Comparison of ENCODE assay signal across 7 cellular contexts in the genomic region with DNA sequence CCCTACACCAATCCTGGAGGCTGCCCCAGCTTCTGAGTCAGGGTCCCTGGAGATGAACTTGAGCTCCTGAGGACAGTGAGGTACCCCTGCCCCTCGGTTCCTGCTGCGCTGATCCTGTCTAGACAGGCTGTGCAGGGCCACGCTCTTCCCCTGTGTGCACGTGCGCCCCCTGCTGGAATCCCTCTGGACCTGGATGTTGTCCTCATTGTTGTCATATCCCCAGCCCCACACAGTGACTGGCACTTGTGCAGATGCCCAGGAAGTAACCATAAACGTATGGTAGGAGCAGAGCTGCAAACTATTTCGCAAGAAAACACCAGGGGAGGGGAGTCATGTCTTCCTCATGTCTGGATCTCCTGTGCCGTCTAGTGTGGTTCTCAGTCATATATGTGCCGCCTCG.
A peak's percentile ranks its signal among the peaks of the same experiment; 100 is the strongest.
DNase-seq lines count a peak whose midpoint lies in the region; ATAC-seq and TF ChIP-seq lines count a peak whose summit lies in the region.

No MANE protein-coding gene starts in this region.

- no peak overlapping the region for H3K4me3 ChIP-seq in right cardiac atrium (ENCODE audit: low read length)
- no peak overlapping the region for H3K4me3 ChIP-seq in gastroesophageal sphincter

- WGBS in right cardiac atrium: 38% methylated on average over 10 of the region's 10 CpGs
- 20% methylated on average over 4 of the region's 10 CpGs; no CpG with 5 or more reads in 1 of the 2 donors for WGBS in gastroesophageal sphincter (ENCODE audit: low coverage in 1 of 2), 2 donors

- H3K36me3 ChIP-seq in gastroesophageal sphincter: no peaks in the 10 kb centered on the region

- no peaks in the 10 kb centered on the region for H3K4me1 ChIP-seq in right cardiac atrium (ENCODE audit: control insufficient read depth, insufficient read depth, low read length)
- no peaks in the 10 kb centered on the region for H3K4me1 ChIP-seq in gastroesophageal sphincter

- H3K27ac Mint-ChIP-seq in activated T-helper 1 cell treated with anti-CD3 and anti-CD28 coated beads, Interleukin-12 subunit alpha, Interleukin-12 subunit beta, Interleukin-2, Interleukin-4 antibody, amounts not matched to agents 30 ng/mL and 10 ng/mL and 1 ng/mL, durations not matched to agents 14 hours and 24 hours and 36 hours: no peak overlapping the region

- intact Hi-C loops in activated T-helper 1 cell treated with anti-CD3 and anti-CD28 coated beads, Interleukin-12 subunit alpha, Interleukin-12 subunit beta, Interleukin-2, Interleukin-4 antibody, amounts not matched to agents 30 ng/mL and 10 ng/mL and 1 ng/mL, durations not matched to agents 14 hours and 24 hours and 36 hours (cut with micrococcal nuclease): loop anchor here (1.0 to 2.0 kb wide), 2 partner anchors 132 to 253 kb away; no protein-coding TSS in a partner anchor
- intact Hi-C loops in right cardiac atrium (cut with DNase I): no loop called here

- TF ChIP-seq POLR2A in gastroesophageal sphincter (IDR thresholded peaks at IDR 0.05): no peak

- no peak overlapping the region for H3K4me3 Mint-ChIP-seq in activated T-helper 1 cell treated with anti-CD3 and anti-CD28 coated beads, Interleukin-12 subunit alpha, Interleukin-12 subunit beta, Interleukin-2, Interleukin-4 antibody, amounts not matched to agents 30 ng/mL and 10 ng/mL and 1 ng/mL, durations not matched to agents 14 hours and 24 hours and 36 hours

- no peak overlapping the region for H3K27ac ChIP-seq in right cardiac atrium (ENCODE audit: low read length)
- H3K27ac ChIP-seq in gastroesophageal sphincter: no peak overlapping the region

- peaks cover 1% of the 10 kb centered on the region for H3K27me3 Mint-ChIP-seq in activated T-helper 1 cell treated with anti-CD3 and anti-CD28 coated beads, Interleukin-12 subunit alpha, Interleukin-12 subunit beta, Interleukin-2, Interleukin-4 antibody, amounts not matched to agents 30 ng/mL and 10 ng/mL and 1 ng/mL, durations not matched to agents 14 hours and 24 hours and 36 hours (ENCODE audit: insufficient read depth)

- H3K4me1 Mint-ChIP-seq in activated T-helper 1 cell treated with anti-CD3 and anti-CD28 coated beads, Interleukin-12 subunit alpha, Interleukin-12 subunit beta, Interleukin-2, Interleukin-4 antibody, amounts not matched to agents 30 ng/mL and 10 ng/mL and 1 ng/mL, durations not matched to agents 14 hours and 24 hours and 36 hours (ENCODE audit: low read depth): peaks cover 5% of the 10 kb centered on the region

- TF ChIP-seq CTCF in GM20000 (IDR thresholded peaks at IDR 0.05; ENCODE audit: extremely low read depth, missing control alignments): peak; percentile 30
- peak in 1 of 4 experiments; percentile 23 for TF ChIP-seq CTCF in gastroesophageal sphincter (IDR thresholded peaks at IDR 0.05)

- ATAC-seq in right cardiac atrium (peak; percentile 64 to 83), gastroesophageal sphincter (no peak)

- DNase-seq in GM20000 (ENCODE audit: low spot score) (peak; percentile 54), NCI-H82 (lab: John Stamatoyannopoulos, UW) (peak; percentile 71), right cardiac atrium (peak in 1 of 3 donors; percentile 51), DMS153 treated with DMSO at 0.1 percent for 48 hours (lab: John Stamatoyannopoulos, UW; ENCODE audit: unreplicated experiment) (no peak)
- peak; percentile 27 for DNase-seq in activated T-helper 1 cell treated with anti-CD3 and anti-CD28 coated beads, Interleukin-12 subunit alpha, Interleukin-12 subunit beta, Interleukin-2, Interleukin-4 antibody, amounts not matched to agents 30 ng/mL and 10 ng/mL and 1 ng/mL, durations not matched to agents 14 hours and 24 hours and 36 hours (ENCODE audit: low spot score)
- peak; percentile 30 to 53 for DNase-seq in stimulated activated CD4-positive, alpha-beta T cell treated with anti-CD3 and anti-CD28 coated beads, Interleukin-15, amount 100 ng/mL, for 48 hours (ENCODE audit: low read depth in 2 of 2)

- no peaks in the 10 kb centered on the region for H3K36me3 Mint-ChIP-seq in activated T-helper 1 cell treated with anti-CD3 and anti-CD28 coated beads, Interleukin-12 subunit alpha, Interleukin-12 subunit beta, Interleukin-2, Interleukin-4 antibody, amounts not matched to agents 30 ng/mL and 10 ng/mL and 1 ng/mL, durations not matched to agents 14 hours and 24 hours and 36 hours (ENCODE audit: low read depth)

- no peak for TF ChIP-seq EP300 in gastroesophageal sphincter (IDR thresholded peaks at IDR 0.05)

- H3K9me3 ChIP-seq in right cardiac atrium (ENCODE audit: control insufficient read depth, low read length) (no peaks in the 10 kb centered on the region), gastroesophageal sphincter (peaks cover 0 to 54% (median 0%) of the 10 kb centered on the region in 3 donors)

- no peaks in the 10 kb centered on the region for H3K9me3 Mint-ChIP-seq in activated T-helper 1 cell treated with anti-CD3 and anti-CD28 coated beads, Interleukin-12 subunit alpha, Interleukin-12 subunit beta, Interleukin-2, Interleukin-4 antibody, amounts not matched to agents 30 ng/mL and 10 ng/mL and 1 ng/mL, durations not matched to agents 14 hours and 24 hours and 36 hours

- H3K27me3 ChIP-seq in right cardiac atrium (ENCODE audit: control insufficient read depth, insufficient read depth) (no peaks in the 10 kb centered on the region), gastroesophageal sphincter (no peaks in the 10 kb centered on the region)
